ENCODE assay signal across 28 cellular contexts in the genomic region with DNA sequence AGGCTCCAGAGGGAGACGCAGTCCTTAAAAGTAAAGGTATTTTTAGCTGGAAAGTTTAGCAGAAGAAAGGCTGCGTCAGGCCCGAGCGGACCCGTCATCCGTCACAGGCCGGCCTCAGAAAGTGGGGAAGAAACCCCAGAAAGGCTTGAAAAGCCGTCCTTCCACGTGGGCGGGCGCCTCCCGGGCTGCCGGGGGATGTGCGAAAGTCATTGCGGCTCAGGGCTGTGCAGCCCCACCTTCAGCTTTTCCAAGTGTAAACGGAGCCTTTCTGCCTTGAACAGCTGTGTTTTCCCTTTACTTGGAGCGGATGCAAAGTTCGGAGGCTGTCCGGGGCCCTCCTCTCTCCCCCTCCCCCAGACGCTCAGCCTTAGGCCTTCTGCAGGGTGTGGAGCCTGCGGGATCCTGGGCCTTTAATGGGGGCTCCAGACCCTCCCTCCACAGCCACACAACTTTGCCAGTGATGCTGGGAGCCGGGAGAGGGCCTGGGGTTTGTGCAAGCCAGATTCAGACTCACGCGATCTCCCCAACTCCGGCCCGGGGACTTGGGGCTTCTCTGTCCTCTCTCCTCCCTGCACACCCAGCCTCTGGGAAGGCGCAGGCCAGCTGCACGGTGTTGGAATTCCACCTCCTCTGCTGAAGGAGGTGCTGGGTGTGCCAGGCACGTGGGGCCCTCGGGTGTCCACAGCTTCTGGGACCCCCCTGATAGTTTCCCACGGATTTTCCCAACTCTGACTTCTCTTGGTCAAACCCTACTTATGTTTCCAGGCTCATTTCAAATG.
DNase-seq lines count a peak whose midpoint lies in the region; ATAC-seq and TF ChIP-seq lines count a peak whose summit lies in the region.
"Had no signal": no experiment of that assay in that cellular context is flagged by ENCODE, and none has a peak within 500 bp of the region (broad histone marks: within the 10 kb centered on the region; RNA-seq: fewer than 3 reads in every experiment).

No MANE protein-coding gene starts in this region.

- H3K27ac ChIP-seq in right atrium auricular region (no peak overlapping the region), coronary artery (no peak overlapping the region), neural progenitor cell (no peak overlapping the region)
- H3K27ac ChIP-seq: thyroid gland had no signal

- H3K27ac Mint-ChIP-seq in neural progenitor cell: peak overlapping the region; percentile 9
- H3K27ac Mint-ChIP-seq in type B pancreatic cell: peak overlapping the region; percentile 16
- H3K27ac Mint-ChIP-seq: HFFc6; immature natural killer cell; mesothelial cell of epicardium; naive thymus-derived CD4-positive, alpha-beta T cell; T-cell had no signal

- H3K9me3 Mint-ChIP-seq in neural progenitor cell (peaks cover 6% of the 10 kb centered on the region), type B pancreatic cell (no peaks in the 10 kb centered on the region)

- H3K4me3 Mint-ChIP-seq in neural progenitor cell: no peak overlapping the region
- no peak overlapping the region for H3K4me3 Mint-ChIP-seq in type B pancreatic cell
- H3K4me3 Mint-ChIP-seq: CD4-positive, alpha-beta memory T cell; HFFc6; immature natural killer cell; mesothelial cell of epicardium; naive thymus-derived CD4-positive, alpha-beta T cell; T-cell had no signal

- no peak overlapping the region for H3K9ac ChIP-seq in neural progenitor cell

- H3K9me3 ChIP-seq in right atrium auricular region: peaks cover 6 to 14% of the 10 kb centered on the region in 2 donors
- H3K9me3 ChIP-seq in neural progenitor cell (ENCODE audit: low read depth): no peaks in the 10 kb centered on the region
- H3K9me3 ChIP-seq: thyroid gland had no signal

- H3K36me3 Mint-ChIP-seq in neural progenitor cell (no peaks in the 10 kb centered on the region), type B pancreatic cell (no peaks in the 10 kb centered on the region)
- H3K36me3 Mint-ChIP-seq: CD4-positive, alpha-beta memory T cell; mesothelial cell of epicardium; T-cell had no signal

- H4K20me1 ChIP-seq in neural progenitor cell (ENCODE audit: low read depth): no peaks in the 10 kb centered on the region

- H3K27me3 Mint-ChIP-seq in neural progenitor cell (ENCODE audit: insufficient read depth, low read depth) (peaks cover 16% of the 10 kb centered on the region), type B pancreatic cell (peaks cover 39% of the 10 kb centered on the region)

- H3F3A ChIP-seq in neural progenitor cell (ENCODE audit: low read depth): no peaks in the 10 kb centered on the region

- H3K4me1 ChIP-seq in right atrium auricular region: no peaks in the 10 kb centered on the region
- peaks cover 11% of the 10 kb centered on the region for H3K4me1 ChIP-seq in neural progenitor cell
- H3K4me1 ChIP-seq: thyroid gland had no signal

- peak overlapping the region; percentile 35 for H3K4me2 ChIP-seq in neural progenitor cell

- no peak for DNase-seq in left ventricle myocardium superior
- no peak for DNase-seq in right atrium auricular region (ENCODE audit: low spot score)
- no peak for DNase-seq in coronary artery (ENCODE audit: low spot score)
- DNase-seq in neural progenitor cell (ENCODE audit: low spot score): no peak
- DNase-seq in type B pancreatic cell (ENCODE audit: extremely low spot score, unreplicated experiment): no peak
- DNase-seq in GM03348 (ENCODE audit: low spot score): no peak
- no peak for DNase-seq in NCI-H1436 treated with DMSO at 0.1 percent for 48 hours (lab: John Stamatoyannopoulos, UW)
- DNase-seq: activated CD4-positive, alpha-beta T cell treated with anti-CD3 and anti-CD28 coated beads, Interleukin-2, amount 50 U/mL, for 48 hours; activated naive CD4-positive, alpha-beta T cell treated with Interleukin-2 at 50 U/mL for 16 hours; AML-193; CD4-positive, alpha-beta memory T cell; cerebellar nuclear complex; DND-41; GF-D8; GOT3; HFFc6; immature natural killer cell; naive thymus-derived CD4-positive, alpha-beta T cell; NCI-H187; NCI-H2171; NCI-H82; stimulated activated CD4-positive, alpha-beta T cell treated with anti-CD3 and anti-CD28 coated beads, Interleukin-2, amount 100 ng/mL, for 48 hours; T-cell; thyroid gland had no signal

- H3K4me3 ChIP-seq in right atrium auricular region (no peak overlapping the region), coronary artery (peak overlapping the region; percentile 34), neural progenitor cell (no peak overlapping the region)
- H3K4me3 ChIP-seq: thyroid gland had no signal

- peak; percentile 22 for ATAC-seq in left ventricle myocardium superior
- no peak for ATAC-seq in HG02938 (IDR thresholded peaks at IDR 0.05; ENCODE audit: unreplicated experiment)
- ATAC-seq: gastroesophageal sphincter; naive thymus-derived CD4-positive, alpha-beta T cell; T-cell had no signal

- intact Hi-C loops in left ventricle myocardium superior (cut with micrococcal nuclease): no loop called here

- peaks cover 27% of the 10 kb centered on the region for H3K4me1 Mint-ChIP-seq in neural progenitor cell
- peaks cover 13% of the 10 kb centered on the region for H3K4me1 Mint-ChIP-seq in type B pancreatic cell (ENCODE audit: unreplicated experiment)
- H3K4me1 Mint-ChIP-seq: immature natural killer cell, mesothelial cell of epicardium had no signal

- TF ChIP-seq CTCF in right atrium auricular region (IDR thresholded peaks at IDR 0.05) (no peak), coronary artery (IDR thresholded peaks at IDR 0.05) (no peak), neural progenitor cell (IDR thresholded peaks at IDR 0.05) (no peak), type B pancreatic cell (conservative IDR thresholded peaks at IDR 0.05) (no peak)

- no peaks in the 10 kb centered on the region for H3K79me2 ChIP-seq in neural progenitor cell (ENCODE audit: low read depth)

- H3K27me3 ChIP-seq in right atrium auricular region (no peaks in the 10 kb centered on the region), neural progenitor cell (no peaks in the 10 kb centered on the region)
- H3K27me3 ChIP-seq: dorsolateral prefrontal cortex, thyroid gland had no signal

- H3K36me3 ChIP-seq in right atrium auricular region: no peaks in the 10 kb centered on the region
- no peaks in the 10 kb centered on the region for H3K36me3 ChIP-seq in neural progenitor cell
- H3K36me3 ChIP-seq: gastroesophageal sphincter, thyroid gland had no signal

- no peak overlapping the region for H2AFZ ChIP-seq in neural progenitor cell (replicated peaks)
